11 cellular contexts compared by ENCODE assay signal in genomic region chr12:124030510-124030909, GRCh38. TPM values are rescaled to one million over a fixed set of nuclear protein-coding genes. Genes with fewer than 3 reads are reported as not detected.
DNase-seq lines count a peak whose midpoint lies in the region; ATAC-seq and TF ChIP-seq lines count a peak whose summit lies in the region.
"Had no signal": no experiment of that assay in that cellular context is flagged by ENCODE, and none has a peak within 500 bp of the region (broad histone marks: within the 10 kb centered on the region; RNA-seq: fewer than 3 reads in every experiment).

No MANE protein-coding gene starts in this region.

- peak overlapping the region; percentile 69 for H3K9ac ChIP-seq in mesenchymal stem cell (ENCODE audit: low read length)

- no peak overlapping the region for H2BK15ac ChIP-seq in mesenchymal stem cell (ENCODE audit: low read depth, poor library complexity, severe bottlenecking)

- no peak overlapping the region for H3K23ac ChIP-seq in mesenchymal stem cell (ENCODE audit: low read length in 2 of 2)

- H2AK5ac ChIP-seq in mesenchymal stem cell (ENCODE audit: low read length, severe bottlenecking): no peak overlapping the region

- no peak overlapping the region for H4K91ac ChIP-seq in mesenchymal stem cell (ENCODE audit: low read length)

- H3K4ac ChIP-seq in mesenchymal stem cell (ENCODE audit: low read depth in 1 of 2, low read length in 2 of 2): no peak overlapping the region

- H3K14ac ChIP-seq in mesenchymal stem cell (ENCODE audit: low read length in 2 of 2): no peak overlapping the region

- 1% methylated on average over 12 of the region's 12 CpGs for WGBS in mesenchymal stem cell

- H3K4me1 ChIP-seq in mesenchymal stem cell (ENCODE audit: control insufficient read depth, insufficient read depth, low read depth, low read length): peaks cover 9% of the 10 kb centered on the region

- H3K18ac ChIP-seq in mesenchymal stem cell (ENCODE audit: low read depth in 1 of 2, low read length in 2 of 2): no peak overlapping the region

- POLR2A ChIA-PET in AG04449 (lab: Yijun Ruan, JAX): interaction anchor here (0.9 to 1.3 kb wide), 2 partner anchors 24 to 206 kb away, joined by 3 read pairs; no protein-coding TSS in a partner anchor

- no peaks in the 10 kb centered on the region for H3K36me3 ChIP-seq in mesenchymal stem cell (ENCODE audit: control insufficient read depth in 1 of 2, insufficient read depth in 2 of 2, low read depth in 1 of 2, low read length in 2 of 2)

- ATAC-seq in HG02798 (IDR thresholded peaks at IDR 0.05; ENCODE audit: poor library complexity, unreplicated experiment) (no peak), GM19397 (IDR thresholded peaks at IDR 0.05; ENCODE audit: unreplicated experiment) (no peak), GM19035 (IDR thresholded peaks at IDR 0.05; ENCODE audit: unreplicated experiment) (no peak)
- ATAC-seq: activated CD4-positive, CD25-positive, alpha-beta regulatory T cell treated with anti-CD3 and anti-CD28 coated beads, Interleukin-2, amount 50 U/mL, for 24 hours had no signal

- H3K4me3 ChIP-seq in AG04449 (ENCODE audit: low read depth, low read length): 0 out of 2 replicates have a peak overlapping the region, but pooled peaks have one; percentile 9
- no peak overlapping the region for H3K4me3 ChIP-seq in cardiac fibroblast (replicated peaks in 1 of 2; ENCODE audit: low read depth in 2 of 2, low read length in 2 of 2)
- peak overlapping the region in 1 of 2 experiments; percentile 59 for H3K4me3 ChIP-seq in mesenchymal stem cell (ENCODE audit: insufficient read depth in 1 of 2, low read depth in 1 of 2, low read length in 2 of 2)
- H3K4me3 ChIP-seq: lung had no signal

- no peak overlapping the region for H2BK5ac ChIP-seq in mesenchymal stem cell (ENCODE audit: low read depth, low read length, poor library complexity, severe bottlenecking)

- no peak overlapping the region for H3K4me2 ChIP-seq in mesenchymal stem cell (ENCODE audit: low read length, poor library complexity, severe bottlenecking)

- H3K27me3 ChIP-seq in mesenchymal stem cell (ENCODE audit: control insufficient read depth in 1 of 2, insufficient read depth in 1 of 2, low read length in 2 of 2): no peaks in the 10 kb centered on the region

- H3K79me1 ChIP-seq in mesenchymal stem cell (replicated peaks; ENCODE audit: low read length, poor library complexity, severe bottlenecking): no peaks in the 10 kb centered on the region

- no peak overlapping the region for H2BK12ac ChIP-seq in mesenchymal stem cell (ENCODE audit: low read length in 2 of 2)

- H3K9me3 ChIP-seq in mesenchymal stem cell (ENCODE audit: control insufficient read depth, low read length): no peaks in the 10 kb centered on the region

- CTCF ChIA-PET in AG04449 (lab: Yijun Ruan, JAX): interaction anchor here (0.9 to 3.8 kb wide), 16 partner anchors 11 to 875 kb away, joined by 3 to 26 read pairs (median 5); no protein-coding TSS in a partner anchor

- TF ChIP-seq CTCF in AG04449 (IDR thresholded peaks at IDR 0.05; ENCODE audit: insufficient read depth, low read length, missing control alignments): no peak
- TF ChIP-seq CTCF in cardiac fibroblast (IDR thresholded peaks at IDR 0.05; ENCODE audit: low read depth, low read length): no peak

- H3K27ac ChIP-seq in mesenchymal stem cell (ENCODE audit: low read length, poor library complexity, severe bottlenecking): no peak overlapping the region

- no peak overlapping the region for H4K8ac ChIP-seq in mesenchymal stem cell (ENCODE audit: low read length)

- no peak overlapping the region for H2AFZ ChIP-seq in mesenchymal stem cell (ENCODE audit: low read depth, low read length)

- H2BK120ac ChIP-seq in mesenchymal stem cell (ENCODE audit: low read depth, low read length): no peak overlapping the region

- DNase-seq in AG04449 (ENCODE audit: low read depth, low spot score) (peak; percentile 73), HT1080 (ENCODE audit: low read depth) (peak; percentile 48), cardiac fibroblast (ENCODE audit: low read depth in 2 of 2) (peak; percentile 83 to 85), mesenchymal stem cell (peak; percentile 99), middle frontal gyrus (ENCODE audit: extremely low spot score, low spot score) (no peak)
- DNase-seq: activated effector memory CD4-positive, alpha-beta T cell treated with Interleukin-2 at 50 U/mL for 16 hours had no signal

RNA-seq across cellular contexts. Expression of gene ZNF664, which starts 57.5 kb away (rescaled TPM):
- 46.8 and 55.4 TPM in 2 replicates for total RNA-seq in HT1080 (2014; rRNA removed; shearing (Covaris generic))
- 51.9 and 60.4 TPM in 2 replicates for polyA plus RNA-seq in HT1080 (2015; cell fraction: cytosol; rRNA removed)
- 34.4 and 35.6 TPM in 2 replicates for polyA plus RNA-seq in HT1080 (2015; cell fraction: nucleus; rRNA removed)
- 54.7 TPM for polyA plus RNA-seq in mesenchymal stem cell (2013, experiment 1 of 2)
- polyA plus RNA-seq in mesenchymal stem cell (2013, experiment 2 of 2): 55.2 TPM

RNA-seq across cellular contexts. Expression of gene CCDC92, which starts 57.9 kb away (rescaled TPM):
- 0.33 and 0.63 TPM in 2 replicates for total RNA-seq in HT1080 (2014; rRNA removed; shearing (Covaris generic))
- polyA plus RNA-seq in HT1080 (2015; cell fraction: cytosol; rRNA removed): 2.8 and 2.9 TPM in 2 replicates
- 1.7 and 2.1 TPM in 2 replicates for polyA plus RNA-seq in HT1080 (2015; cell fraction: nucleus; rRNA removed)
- polyA plus RNA-seq in mesenchymal stem cell (2013, experiment 1 of 2): 91.2 TPM
- 90.8 TPM for polyA plus RNA-seq in mesenchymal stem cell (2013, experiment 2 of 2)
